In the genomic region with DNA sequence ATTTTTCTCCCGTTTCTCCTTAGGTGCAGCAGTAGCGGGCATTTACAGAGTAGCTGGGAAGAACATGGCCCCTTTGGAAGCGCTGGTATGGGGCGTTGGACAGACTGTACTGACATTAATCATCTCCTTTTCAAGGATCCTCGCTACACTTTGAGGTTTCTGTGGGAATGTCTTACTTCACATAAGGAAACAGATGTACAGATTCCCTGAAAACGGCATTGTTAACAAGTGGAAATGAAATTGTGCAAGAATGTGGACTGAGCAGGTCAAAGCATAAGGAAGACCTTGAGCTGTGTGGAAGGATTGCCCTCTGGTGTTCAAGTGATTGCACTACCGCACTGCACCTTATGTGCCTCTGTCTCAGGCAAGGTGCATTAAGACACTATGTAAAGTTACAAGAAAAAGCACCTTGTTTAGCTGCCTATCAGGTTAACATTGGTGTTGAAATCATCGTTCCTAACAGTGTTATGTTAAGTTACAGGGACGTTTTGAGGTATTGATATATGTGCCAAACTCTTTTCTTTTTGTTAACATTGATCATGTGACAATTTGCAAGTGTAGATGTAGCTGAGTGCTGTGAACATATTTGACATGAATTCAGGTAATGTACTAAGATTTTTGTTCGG, we compare ENCODE assay signal across 1 cellular context.
A peak's percentile ranks its signal among the peaks of the same experiment; 100 is the strongest.
TF ChIP-seq lines count a peak whose summit lies in the region.

No MANE protein-coding gene starts in this region.

TF ChIP-seq in K562, 482 proteins besides CTCF, POLR2A, EP300 and RAD21 (continued from another document and continues in another):
- TF ChIP-seq, protein P1, sequence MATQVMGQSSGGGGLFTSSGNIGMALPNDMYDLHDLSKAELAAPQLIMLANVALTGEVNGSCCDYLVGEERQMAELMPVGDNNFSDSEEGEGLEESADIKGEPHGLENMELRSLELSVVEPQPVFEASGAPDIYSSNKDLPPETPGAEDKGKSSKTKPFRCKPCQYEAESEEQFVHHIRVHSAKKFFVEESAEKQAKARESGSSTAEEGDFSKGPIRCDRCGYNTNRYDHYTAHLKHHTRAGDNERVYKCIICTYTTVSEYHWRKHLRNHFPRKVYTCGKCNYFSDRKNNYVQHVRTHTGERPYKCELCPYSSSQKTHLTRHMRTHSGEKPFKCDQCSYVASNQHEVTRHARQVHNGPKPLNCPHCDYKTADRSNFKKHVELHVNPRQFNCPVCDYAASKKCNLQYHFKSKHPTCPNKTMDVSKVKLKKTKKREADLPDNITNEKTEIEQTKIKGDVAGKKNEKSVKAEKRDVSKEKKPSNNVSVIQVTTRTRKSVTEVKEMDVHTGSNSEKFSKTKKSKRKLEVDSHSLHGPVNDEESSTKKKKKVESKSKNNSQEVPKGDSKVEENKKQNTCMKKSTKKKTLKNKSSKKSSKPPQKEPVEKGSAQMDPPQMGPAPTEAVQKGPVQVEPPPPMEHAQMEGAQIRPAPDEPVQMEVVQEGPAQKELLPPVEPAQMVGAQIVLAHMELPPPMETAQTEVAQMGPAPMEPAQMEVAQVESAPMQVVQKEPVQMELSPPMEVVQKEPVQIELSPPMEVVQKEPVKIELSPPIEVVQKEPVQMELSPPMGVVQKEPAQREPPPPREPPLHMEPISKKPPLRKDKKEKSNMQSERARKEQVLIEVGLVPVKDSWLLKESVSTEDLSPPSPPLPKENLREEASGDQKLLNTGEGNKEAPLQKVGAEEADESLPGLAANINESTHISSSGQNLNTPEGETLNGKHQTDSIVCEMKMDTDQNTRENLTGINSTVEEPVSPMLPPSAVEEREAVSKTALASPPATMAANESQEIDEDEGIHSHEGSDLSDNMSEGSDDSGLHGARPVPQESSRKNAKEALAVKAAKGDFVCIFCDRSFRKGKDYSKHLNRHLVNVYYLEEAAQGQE (CRISPR knock-in tag; IDR thresholded peaks at IDR 0.05; ENCODE audit: low read depth): no peak
- TF ChIP-seq RUNX1 (IDR thresholded peaks at IDR 0.05; ENCODE audit: low read depth) (no peak), ARID1B (IDR thresholded peaks at IDR 0.05) (no peak), SMC3 (conservative IDR thresholded peaks at IDR 0.05; ENCODE audit: insufficient read depth, low read depth, low read length) (peak; percentile 83), TAF7 (tag; IDR thresholded peaks at IDR 0.05) (no peak), ZNF184 (CRISPR knock-in tag; IDR thresholded peaks at IDR 0.05) (no peak), CREM (IDR thresholded peaks at IDR 0.05; ENCODE audit: low read depth) (0 out of 2 replicates have a peak, but pooled peaks have one; percentile 23), MXI1 (IDR thresholded peaks at IDR 0.05; ENCODE audit: low read depth, low read length) (no peak), ZNF445 (CRISPR knock-in tag; IDR thresholded peaks at IDR 0.05; ENCODE audit: low read depth) (no peak), RBBP5 (IDR thresholded peaks at IDR 0.05; ENCODE audit: borderline replicate concordance, insufficient read depth, low read length, poor library complexity, severe bottlenecking) (no peak), CHD1 (IDR thresholded peaks at IDR 0.05; ENCODE audit: low read length) (no peak), ATF7 (IDR thresholded peaks at IDR 0.05) (0 out of 2 replicates have a peak, but pooled peaks have one; percentile 15), MCM2 (IDR thresholded peaks at IDR 0.05; ENCODE audit: low read depth) (no peak), ZNF764 (CRISPR knock-in tag; IDR thresholded peaks at IDR 0.05; ENCODE audit: low read depth) (no peak), ZNF311 (CRISPR knock-in tag; IDR thresholded peaks at IDR 0.05) (no peak), NFIC (IDR thresholded peaks at IDR 0.05) (no peak), NFATC3 (IDR thresholded peaks at IDR 0.05) (no peak), POLR2AphosphoS5 (IDR thresholded peaks at IDR 0.05; ENCODE audit: control insufficient read depth, insufficient read depth, low read depth, low read length) (no peak), RCOR1 (IDR thresholded peaks at IDR 0.05; ENCODE audit: borderline replicate concordance in 1 of 2, low read depth in 2 of 2, low read length in 2 of 2) (no peak), RB1 (IDR thresholded peaks at IDR 0.05; ENCODE audit: low read depth) (peak; percentile 50; the same call in 1 of the 2 replicates), POLR3A (IDR thresholded peaks at IDR 0.05; ENCODE audit: borderline replicate concordance, extremely low read depth, insufficient read depth, insufficient read length) (no peak), ZNF668 (CRISPR knock-in tag; IDR thresholded peaks at IDR 0.05) (no peak), SRF (CRISPR knock-in tag; IDR thresholded peaks at IDR 0.05) (no peak), HDAC1 (IDR thresholded peaks at IDR 0.05) (no peak), ZNF695 (CRISPR knock-in tag; IDR thresholded peaks at IDR 0.05) (no peak), E2F3 (CRISPR knock-in tag; IDR thresholded peaks at IDR 0.05) (no peak), ZNF146 (CRISPR knock-in tag; IDR thresholded peaks at IDR 0.05; ENCODE audit: unreplicated experiment) (no peak), MECOM (CRISPR knock-in tag; IDR thresholded peaks at IDR 0.05) (no peak), SREBF1 (IDR thresholded peaks at IDR 0.05; ENCODE audit: borderline replicate concordance, low read depth, low read length) (no peak), ZFX (CRISPR knock-in tag; IDR thresholded peaks at IDR 0.05) (no peak), SRSF9 (IDR thresholded peaks at IDR 0.05; ENCODE audit: borderline replicate concordance, low read depth, low read length) (no peak), SMAD3 (CRISPR knock-in tag; conservative IDR thresholded peaks at IDR 0.05) (no peak), ARHGAP35 (IDR thresholded peaks at IDR 0.05; ENCODE audit: partially characterized antibody) (no peak), CC2D1A (IDR thresholded peaks at IDR 0.05) (no peak), MYNN (IDR thresholded peaks at IDR 0.05) (no peak), MYNN (CRISPR knock-in tag; IDR thresholded peaks at IDR 0.05) (no peak), SIN3A (IDR thresholded peaks at IDR 0.05; ENCODE audit: borderline replicate concordance in 2 of 2, control insufficient read depth in 1 of 2, low read depth in 2 of 2, low read length in 2 of 2) (no peak), ZNF778 (CRISPR knock-in tag; IDR thresholded peaks at IDR 0.05) (no peak)
- TF ChIP-seq, protein P2, sequence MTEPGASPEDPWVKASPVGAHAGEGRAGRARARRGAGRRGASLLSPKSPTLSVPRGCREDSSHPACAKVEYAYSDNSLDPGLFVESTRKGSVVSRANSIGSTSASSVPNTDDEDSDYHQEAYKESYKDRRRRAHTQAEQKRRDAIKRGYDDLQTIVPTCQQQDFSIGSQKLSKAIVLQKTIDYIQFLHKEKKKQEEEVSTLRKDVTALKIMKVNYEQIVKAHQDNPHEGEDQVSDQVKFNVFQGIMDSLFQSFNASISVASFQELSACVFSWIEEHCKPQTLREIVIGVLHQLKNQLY (CRISPR knock-in tag; conservative IDR thresholded peaks at IDR 0.05): no peak
- TF ChIP-seq, protein P3, sequence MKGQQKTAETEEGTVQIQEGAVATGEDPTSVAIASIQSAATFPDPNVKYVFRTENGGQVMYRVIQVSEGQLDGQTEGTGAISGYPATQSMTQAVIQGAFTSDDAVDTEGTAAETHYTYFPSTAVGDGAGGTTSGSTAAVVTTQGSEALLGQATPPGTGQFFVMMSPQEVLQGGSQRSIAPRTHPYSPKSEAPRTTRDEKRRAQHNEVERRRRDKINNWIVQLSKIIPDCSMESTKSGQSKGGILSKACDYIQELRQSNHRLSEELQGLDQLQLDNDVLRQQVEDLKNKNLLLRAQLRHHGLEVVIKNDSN (CRISPR knock-in tag; IDR thresholded peaks at IDR 0.05): no peak
- TF ChIP-seq, protein P4, sequence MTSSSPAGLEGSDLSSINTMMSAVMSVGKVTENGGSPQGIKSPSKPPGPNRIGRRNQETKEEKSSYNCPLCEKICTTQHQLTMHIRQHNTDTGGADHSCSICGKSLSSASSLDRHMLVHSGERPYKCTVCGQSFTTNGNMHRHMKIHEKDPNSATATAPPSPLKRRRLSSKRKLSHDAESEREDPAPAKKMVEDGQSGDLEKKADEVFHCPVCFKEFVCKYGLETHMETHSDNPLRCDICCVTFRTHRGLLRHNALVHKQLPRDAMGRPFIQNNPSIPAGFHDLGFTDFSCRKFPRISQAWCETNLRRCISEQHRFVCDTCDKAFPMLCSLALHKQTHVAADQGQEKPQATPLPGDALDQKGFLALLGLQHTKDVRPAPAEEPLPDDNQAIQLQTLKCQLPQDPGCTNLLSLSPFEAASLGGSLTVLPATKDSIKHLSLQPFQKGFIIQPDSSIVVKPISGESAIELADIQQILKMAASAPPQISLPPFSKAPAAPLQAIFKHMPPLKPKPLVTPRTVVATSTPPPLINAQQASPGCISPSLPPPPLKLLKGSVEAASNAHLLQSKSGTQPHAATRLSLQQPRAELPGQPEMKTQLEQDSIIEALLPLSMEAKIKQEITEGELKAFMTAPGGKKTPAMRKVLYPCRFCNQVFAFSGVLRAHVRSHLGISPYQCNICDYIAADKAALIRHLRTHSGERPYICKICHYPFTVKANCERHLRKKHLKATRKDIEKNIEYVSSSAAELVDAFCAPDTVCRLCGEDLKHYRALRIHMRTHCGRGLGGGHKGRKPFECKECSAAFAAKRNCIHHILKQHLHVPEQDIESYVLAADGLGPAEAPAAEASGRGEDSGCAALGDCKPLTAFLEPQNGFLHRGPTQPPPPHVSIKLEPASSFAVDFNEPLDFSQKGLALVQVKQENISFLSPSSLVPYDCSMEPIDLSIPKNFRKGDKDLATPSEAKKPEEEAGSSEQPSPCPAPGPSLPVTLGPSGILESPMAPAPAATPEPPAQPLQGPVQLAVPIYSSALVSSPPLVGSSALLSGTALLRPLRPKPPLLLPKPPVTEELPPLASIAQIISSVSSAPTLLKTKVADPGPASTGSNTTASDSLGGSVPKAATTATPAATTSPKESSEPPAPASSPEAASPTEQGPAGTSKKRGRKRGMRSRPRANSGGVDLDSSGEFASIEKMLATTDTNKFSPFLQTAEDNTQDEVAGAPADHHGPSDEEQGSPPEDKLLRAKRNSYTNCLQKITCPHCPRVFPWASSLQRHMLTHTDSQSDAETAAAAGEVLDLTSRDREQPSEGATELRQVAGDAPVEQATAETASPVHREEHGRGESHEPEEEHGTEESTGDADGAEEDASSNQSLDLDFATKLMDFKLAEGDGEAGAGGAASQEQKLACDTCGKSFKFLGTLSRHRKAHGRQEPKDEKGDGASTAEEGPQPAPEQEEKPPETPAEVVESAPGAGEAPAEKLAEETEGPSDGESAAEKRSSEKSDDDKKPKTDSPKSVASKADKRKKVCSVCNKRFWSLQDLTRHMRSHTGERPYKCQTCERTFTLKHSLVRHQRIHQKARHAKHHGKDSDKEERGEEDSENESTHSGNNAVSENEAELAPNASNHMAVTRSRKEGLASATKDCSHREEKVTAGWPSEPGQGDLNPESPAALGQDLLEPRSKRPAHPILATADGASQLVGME (CRISPR knock-in tag; IDR thresholded peaks at IDR 0.05): no peak
- TF ChIP-seq, protein P5, sequence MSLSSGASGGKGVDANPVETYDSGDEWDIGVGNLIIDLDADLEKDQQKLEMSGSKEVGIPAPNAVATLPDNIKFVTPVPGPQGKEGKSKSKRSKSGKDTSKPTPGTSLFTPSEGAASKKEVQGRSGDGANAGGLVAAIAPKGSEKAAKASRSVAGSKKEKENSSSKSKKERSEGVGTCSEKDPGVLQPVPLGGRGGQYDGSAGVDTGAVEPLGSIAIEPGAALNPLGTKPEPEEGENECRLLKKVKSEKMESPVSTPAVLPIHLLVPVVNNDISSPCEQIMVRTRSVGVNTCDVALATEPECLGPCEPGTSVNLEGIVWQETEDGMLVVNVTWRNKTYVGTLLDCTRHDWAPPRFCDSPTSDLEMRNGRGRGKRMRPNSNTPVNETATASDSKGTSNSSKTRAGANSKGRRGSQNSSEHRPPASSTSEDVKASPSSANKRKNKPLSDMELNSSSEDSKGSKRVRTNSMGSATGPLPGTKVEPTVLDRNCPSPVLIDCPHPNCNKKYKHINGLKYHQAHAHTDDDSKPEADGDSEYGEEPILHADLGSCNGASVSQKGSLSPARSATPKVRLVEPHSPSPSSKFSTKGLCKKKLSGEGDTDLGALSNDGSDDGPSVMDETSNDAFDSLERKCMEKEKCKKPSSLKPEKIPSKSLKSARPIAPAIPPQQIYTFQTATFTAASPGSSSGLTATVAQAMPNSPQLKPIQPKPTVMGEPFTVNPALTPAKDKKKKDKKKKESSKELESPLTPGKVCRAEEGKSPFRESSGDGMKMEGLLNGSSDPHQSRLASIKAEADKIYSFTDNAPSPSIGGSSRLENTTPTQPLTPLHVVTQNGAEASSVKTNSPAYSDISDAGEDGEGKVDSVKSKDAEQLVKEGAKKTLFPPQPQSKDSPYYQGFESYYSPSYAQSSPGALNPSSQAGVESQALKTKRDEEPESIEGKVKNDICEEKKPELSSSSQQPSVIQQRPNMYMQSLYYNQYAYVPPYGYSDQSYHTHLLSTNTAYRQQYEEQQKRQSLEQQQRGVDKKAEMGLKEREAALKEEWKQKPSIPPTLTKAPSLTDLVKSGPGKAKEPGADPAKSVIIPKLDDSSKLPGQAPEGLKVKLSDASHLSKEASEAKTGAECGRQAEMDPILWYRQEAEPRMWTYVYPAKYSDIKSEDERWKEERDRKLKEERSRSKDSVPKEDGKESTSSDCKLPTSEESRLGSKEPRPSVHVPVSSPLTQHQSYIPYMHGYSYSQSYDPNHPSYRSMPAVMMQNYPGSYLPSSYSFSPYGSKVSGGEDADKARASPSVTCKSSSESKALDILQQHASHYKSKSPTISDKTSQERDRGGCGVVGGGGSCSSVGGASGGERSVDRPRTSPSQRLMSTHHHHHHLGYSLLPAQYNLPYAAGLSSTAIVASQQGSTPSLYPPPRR (CRISPR knock-in tag; IDR thresholded peaks at IDR 0.05; ENCODE audit: borderline replicate concordance): no peak
- TF ChIP-seq, protein P6, sequence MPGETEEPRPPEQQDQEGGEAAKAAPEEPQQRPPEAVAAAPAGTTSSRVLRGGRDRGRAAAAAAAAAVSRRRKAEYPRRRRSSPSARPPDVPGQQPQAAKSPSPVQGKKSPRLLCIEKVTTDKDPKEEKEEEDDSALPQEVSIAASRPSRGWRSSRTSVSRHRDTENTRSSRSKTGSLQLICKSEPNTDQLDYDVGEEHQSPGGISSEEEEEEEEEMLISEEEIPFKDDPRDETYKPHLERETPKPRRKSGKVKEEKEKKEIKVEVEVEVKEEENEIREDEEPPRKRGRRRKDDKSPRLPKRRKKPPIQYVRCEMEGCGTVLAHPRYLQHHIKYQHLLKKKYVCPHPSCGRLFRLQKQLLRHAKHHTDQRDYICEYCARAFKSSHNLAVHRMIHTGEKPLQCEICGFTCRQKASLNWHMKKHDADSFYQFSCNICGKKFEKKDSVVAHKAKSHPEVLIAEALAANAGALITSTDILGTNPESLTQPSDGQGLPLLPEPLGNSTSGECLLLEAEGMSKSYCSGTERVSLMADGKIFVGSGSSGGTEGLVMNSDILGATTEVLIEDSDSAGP (CRISPR knock-in tag; IDR thresholded peaks at IDR 0.05): no peak
- TF ChIP-seq, protein P7, sequence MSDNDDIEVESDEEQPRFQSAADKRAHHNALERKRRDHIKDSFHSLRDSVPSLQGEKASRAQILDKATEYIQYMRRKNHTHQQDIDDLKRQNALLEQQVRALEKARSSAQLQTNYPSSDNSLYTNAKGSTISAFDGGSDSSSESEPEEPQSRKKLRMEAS (CRISPR knock-in tag; IDR thresholded peaks at IDR 0.05): no peak
- TF ChIP-seq, protein P8, sequence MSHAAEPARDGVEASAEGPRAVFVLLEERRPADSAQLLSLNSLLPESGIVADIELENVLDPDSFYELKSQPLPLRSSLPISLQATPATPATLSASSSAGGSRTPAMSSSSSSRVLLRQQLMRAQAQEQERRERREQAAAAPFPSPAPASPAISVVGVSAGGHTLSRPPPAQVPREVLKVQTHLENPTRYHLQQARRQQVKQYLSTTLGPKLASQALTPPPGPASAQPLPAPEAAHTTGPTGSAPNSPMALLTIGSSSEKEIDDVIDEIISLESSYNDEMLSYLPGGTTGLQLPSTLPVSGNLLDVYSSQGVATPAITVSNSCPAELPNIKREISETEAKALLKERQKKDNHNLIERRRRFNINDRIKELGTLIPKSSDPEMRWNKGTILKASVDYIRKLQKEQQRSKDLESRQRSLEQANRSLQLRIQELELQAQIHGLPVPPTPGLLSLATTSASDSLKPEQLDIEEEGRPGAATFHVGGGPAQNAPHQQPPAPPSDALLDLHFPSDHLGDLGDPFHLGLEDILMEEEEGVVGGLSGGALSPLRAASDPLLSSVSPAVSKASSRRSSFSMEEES (CRISPR knock-in tag; IDR thresholded peaks at IDR 0.05): peak; percentile 88
